In the genomic region with DNA sequence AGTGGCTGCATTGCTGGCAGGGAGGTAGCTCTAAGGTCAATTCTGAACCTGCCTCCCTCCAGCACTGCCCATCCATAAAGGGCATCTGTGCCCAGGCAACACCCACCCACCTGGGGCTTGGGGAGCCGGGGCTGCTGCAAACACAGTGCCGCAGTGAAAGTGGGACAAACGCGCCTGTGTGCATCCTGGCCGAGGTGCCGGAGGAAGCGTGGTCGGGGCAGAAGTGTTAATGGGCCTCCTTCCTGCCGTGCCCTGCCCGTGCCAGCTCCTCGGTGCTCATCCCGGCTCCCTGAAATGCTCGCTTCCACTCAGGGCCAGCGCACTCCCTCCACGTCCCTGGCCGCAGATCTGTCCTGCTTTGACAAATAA, we compare ENCODE assay signal across 13 cellular contexts. TPM values are rescaled to one million over a fixed set of nuclear protein-coding genes. Genes with fewer than 3 reads are reported as not detected.
DNase-seq lines count a peak whose midpoint lies in the region; ATAC-seq and TF ChIP-seq lines count a peak whose summit lies in the region.
"Had no signal": no experiment of that assay in that cellular context is flagged by ENCODE, and none has a peak within 500 bp of the region (broad histone marks: within the 10 kb centered on the region; RNA-seq: fewer than 3 reads in every experiment).

No MANE protein-coding gene starts in this region.

- H3K56ac ChIP-seq in H9 (ENCODE audit: insufficient read length, low read depth, low read length), result no peak overlapping the region

- no peak overlapping the region for H2BK120ac ChIP-seq in H9 (ENCODE audit: low read depth, low read length, poor library complexity, severe bottlenecking)

- no peak overlapping the region for H4K8ac ChIP-seq in H9 (replicated peaks; ENCODE audit: insufficient read length, low read depth, low read length)

- no peaks in the 10 kb centered on the region for H4K20me1 ChIP-seq in H9 (ENCODE audit: control insufficient read depth, insufficient read depth, insufficient read length)

- H3K4me2 ChIP-seq in H9 (ENCODE audit: insufficient read depth, insufficient read length, low read length), result no peak overlapping the region

- H3T11ph ChIP-seq in H9 (ENCODE audit: low read length), result no peak overlapping the region

- H3K79me2 ChIP-seq in H9 (ENCODE audit: insufficient read depth, low read length), result no peaks in the 10 kb centered on the region

- H2BK12ac ChIP-seq in H9 (ENCODE audit: insufficient read length, low read depth, low read length), result no peak overlapping the region

- no peak overlapping the region for H3K23ac ChIP-seq in H9 (ENCODE audit: insufficient read length, low read depth, low read length)

- no peaks in the 10 kb centered on the region for H3K27me3 Mint-ChIP-seq in CD4-positive, CD25-positive, alpha-beta regulatory T cell
- peaks cover 2% of the 10 kb centered on the region for H3K27me3 Mint-ChIP-seq in H9 (ENCODE audit: low read depth)
- H3K27me3 Mint-ChIP-seq in activated naive CD8-positive, alpha-beta T cell treated with anti-CD3 and anti-CD28 coated beads for 36 hours, result no peaks in the 10 kb centered on the region
- no peaks in the 10 kb centered on the region for H3K27me3 Mint-ChIP-seq in natural killer cell treated with Interleukin-12 subunit alpha and Interleukin-12 subunit beta and Interleukin-15 and Interleukin-18, amount 100 ng/mL, for 72 hours

- TF ChIP-seq CTCF in H9 (conservative IDR thresholded peaks at IDR 0.05) (no peak), foreskin fibroblast (IDR thresholded peaks at IDR 0.05; ENCODE audit: low read depth, low read length) (no peak)

- no peak for ATAC-seq in CD4-positive, CD25-positive, alpha-beta regulatory T cell (ENCODE audit: low read depth in 2 of 2)
- peak in 1 of 2 donors; percentile 7 for ATAC-seq in natural killer cell treated with Interleukin-12 subunit alpha and Interleukin-12 subunit beta and Interleukin-15 and Interleukin-18, amount 100 ng/mL, for 72 hours
- no peak for ATAC-seq in HG03378 (IDR thresholded peaks at IDR 0.05; ENCODE audit: unreplicated experiment)
- ATAC-seq: gastroesophageal sphincter had no signal

- peaks cover 83% of the 10 kb centered on the region for H3K4me1 ChIP-seq in CD4-positive, CD25-positive, alpha-beta regulatory T cell (ENCODE audit: control insufficient read depth, insufficient read depth, low read length, poor library complexity, severe bottlenecking)
- no peaks in the 10 kb centered on the region for H3K4me1 ChIP-seq in H9 (ENCODE audit: insufficient read depth, low read length)

- H3K4me3 Mint-ChIP-seq in CD4-positive, CD25-positive, alpha-beta regulatory T cell, result peak overlapping the region in 3 of 4 donors; percentile 16 to 93 (median 29)
- no peak overlapping the region for H3K4me3 Mint-ChIP-seq in H9
- H3K4me3 Mint-ChIP-seq in activated naive CD8-positive, alpha-beta T cell treated with anti-CD3 and anti-CD28 coated beads for 36 hours, result peak overlapping the region; percentile 36
- peak overlapping the region; percentile 12 for H3K4me3 Mint-ChIP-seq in natural killer cell treated with Interleukin-12 subunit alpha and Interleukin-12 subunit beta and Interleukin-15 and Interleukin-18, amount 100 ng/mL, for 72 hours

- no peaks in the 10 kb centered on the region for H3K23me2 ChIP-seq in H9 (ENCODE audit: insufficient read length, low read depth, low read length, poor library complexity, severe bottlenecking)

- H3K9ac ChIP-seq in H9 (ENCODE audit: extremely low read depth, insufficient read length, low read length), result no peak overlapping the region

- peak overlapping the region; percentile 56 for H3K27ac ChIP-seq in CD4-positive, CD25-positive, alpha-beta regulatory T cell (ENCODE audit: insufficient read depth, low read length, poor library complexity, severe bottlenecking)
- H3K27ac ChIP-seq in H9 (ENCODE audit: insufficient read length, low read depth, low read length), result no peak overlapping the region

- no peak overlapping the region for H3K4ac ChIP-seq in H9 (ENCODE audit: low read depth, low read length)

- H3K14ac ChIP-seq in H9 (ENCODE audit: insufficient read depth, low read length), result no peak overlapping the region

- H4K91ac ChIP-seq in H9 (ENCODE audit: insufficient read length, low read depth, low read length), result no peak overlapping the region

- no peak overlapping the region for H2AK5ac ChIP-seq in H9 (ENCODE audit: insufficient read length, low read length)

- peaks cover 4% of the 10 kb centered on the region for H3K36me3 Mint-ChIP-seq in CD4-positive, CD25-positive, alpha-beta regulatory T cell
- no peaks in the 10 kb centered on the region for H3K36me3 Mint-ChIP-seq in H9 (ENCODE audit: insufficient read depth in 1 of 3, low read depth in 3 of 3)
- H3K36me3 Mint-ChIP-seq in activated naive CD8-positive, alpha-beta T cell treated with anti-CD3 and anti-CD28 coated beads for 36 hours, result peaks cover 11% of the 10 kb centered on the region
- H3K36me3 Mint-ChIP-seq in natural killer cell treated with Interleukin-12 subunit alpha and Interleukin-12 subunit beta and Interleukin-15 and Interleukin-18, amount 100 ng/mL, for 72 hours, result no peaks in the 10 kb centered on the region

- H2BK15ac ChIP-seq in H9 (ENCODE audit: low read depth, low read length), result no peak overlapping the region

- no peak for DNase-seq in CD4-positive, CD25-positive, alpha-beta regulatory T cell
- DNase-seq in H9 (peak; percentile 30), foreskin fibroblast (no peak), NCI-H146 (lab: John Stamatoyannopoulos, UW) (no peak)
- DNase-seq in activated naive CD8-positive, alpha-beta T cell treated with anti-CD3 and anti-CD28 coated beads for 36 hours, result peak; percentile 45
- DNase-seq in natural killer cell treated with Interleukin-12 subunit alpha and Interleukin-12 subunit beta and Interleukin-15 and Interleukin-18, amount 100 ng/mL, for 72 hours (ENCODE audit: low spot score), result no peak
- DNase-seq: Calu3, NCI-H1436 treated with DMSO at 0.1 percent for 48 hours, NCI-H524, retina, T-helper 9 cell had no signal

- peak overlapping the region; percentile 93 to 99 (median 97) for H3K27ac Mint-ChIP-seq in CD4-positive, CD25-positive, alpha-beta regulatory T cell
- H3K27ac Mint-ChIP-seq in H9, result no peak overlapping the region
- peak overlapping the region; percentile 55 for H3K27ac Mint-ChIP-seq in activated naive CD8-positive, alpha-beta T cell treated with anti-CD3 and anti-CD28 coated beads for 36 hours
- H3K27ac Mint-ChIP-seq in natural killer cell treated with Interleukin-12 subunit alpha and Interleukin-12 subunit beta and Interleukin-15 and Interleukin-18, amount 100 ng/mL, for 72 hours, result peak overlapping the region in 1 of 2 donors; percentile 29

- no peak overlapping the region for H2AFZ ChIP-seq in H9 (ENCODE audit: low read length)

- no CpG with 5 or more reads among the region's 16 CpGs for WGBS in H9 (ENCODE audit: extremely low coverage, insufficient read length, low lambda C conversion rate)

- H2BK20ac ChIP-seq in H9 (ENCODE audit: low read depth, low read length, poor library complexity, severe bottlenecking), result no peak overlapping the region

- H3K4me1 Mint-ChIP-seq in CD4-positive, CD25-positive, alpha-beta regulatory T cell, result peaks cover 16 to 80% (median 49%) of the 10 kb centered on the region in 4 donors
- H3K4me1 Mint-ChIP-seq in H9, result peaks cover 38 to 40% of the 10 kb centered on the region in 2 experiments
- H3K4me1 Mint-ChIP-seq in activated naive CD8-positive, alpha-beta T cell treated with anti-CD3 and anti-CD28 coated beads for 36 hours, result peaks cover 72% of the 10 kb centered on the region
- H3K4me1 Mint-ChIP-seq in natural killer cell treated with Interleukin-12 subunit alpha and Interleukin-12 subunit beta and Interleukin-15 and Interleukin-18, amount 100 ng/mL, for 72 hours (ENCODE audit: low read depth in 2 of 2), result peaks cover 54 to 55% of the 10 kb centered on the region in 2 donors

- H3K79me1 ChIP-seq in H9 (ENCODE audit: insufficient read depth, low read depth, low read length, poor library complexity, severe bottlenecking), result no peaks in the 10 kb centered on the region

- no peak overlapping the region for H3K4me3 ChIP-seq in CD4-positive, CD25-positive, alpha-beta regulatory T cell (ENCODE audit: low read depth, low read length)
- no peak overlapping the region for H3K4me3 ChIP-seq in foreskin fibroblast (ENCODE audit: low read depth in 1 of 2, low read length in 2 of 2)
- H3K4me3 ChIP-seq: gastroesophageal sphincter had no signal

- H3K18ac ChIP-seq in H9 (ENCODE audit: insufficient read length, low read depth, low read length), result no peak overlapping the region

- H3K9me3 ChIP-seq in CD4-positive, CD25-positive, alpha-beta regulatory T cell (ENCODE audit: control insufficient read depth in 2 of 2, low read length in 2 of 2), result no peaks in the 10 kb centered on the region
- H3K9me3 ChIP-seq in H9 (ENCODE audit: control insufficient read depth, low read depth, low read length), result peaks cover 13% of the 10 kb centered on the region

- no peaks in the 10 kb centered on the region for H3K27me3 ChIP-seq in CD4-positive, CD25-positive, alpha-beta regulatory T cell (ENCODE audit: control insufficient read depth, insufficient read depth, low read length)
- no peaks in the 10 kb centered on the region for H3K27me3 ChIP-seq in H9 (ENCODE audit: insufficient read depth, low read length)
- H3K27me3 ChIP-seq: gastroesophageal sphincter had no signal

- no peak overlapping the region for H4K5ac ChIP-seq in H9 (ENCODE audit: insufficient read length, low read depth, low read length)

- H3K36me3 ChIP-seq in CD4-positive, CD25-positive, alpha-beta regulatory T cell (ENCODE audit: control insufficient read depth, insufficient read depth, low read length), result no peaks in the 10 kb centered on the region
- H3K36me3 ChIP-seq: gastroesophageal sphincter had no signal

- no peak overlapping the region for H2BK5ac ChIP-seq in H9 (ENCODE audit: insufficient read length, low read length)

- H3K9me3 Mint-ChIP-seq in CD4-positive, CD25-positive, alpha-beta regulatory T cell, result peaks cover 0 to 3% (median 0%) of the 10 kb centered on the region in 7 donors
- no peaks in the 10 kb centered on the region for H3K9me3 Mint-ChIP-seq in H9
- H3K9me3 Mint-ChIP-seq in activated naive CD8-positive, alpha-beta T cell treated with anti-CD3 and anti-CD28 coated beads for 36 hours, result peaks cover 10% of the 10 kb centered on the region
- H3K9me3 Mint-ChIP-seq in natural killer cell treated with Interleukin-12 subunit alpha and Interleukin-12 subunit beta and Interleukin-15 and Interleukin-18, amount 100 ng/mL, for 72 hours, result no peaks in the 10 kb centered on the region

RNA-seq across cellular contexts. Expression of a gene that starts 55.7 kb away (rescaled TPM):
- total RNA-seq in CD4-positive, CD25-positive, alpha-beta regulatory T cell, result 874 TPM
- 100 to 1,000 TPM; 119 to 155 (median 128) TPM for polyA plus RNA-seq in CD4-positive, CD25-positive, alpha-beta regulatory T cell
- total RNA-seq in H9 (2021), result 105 and 110 TPM in 2 replicates
- total RNA-seq in activated naive CD8-positive, alpha-beta T cell treated with anti-CD3 and anti-CD28 coated beads for 36 hours, result 10 to 100 TPM; 58.2 to 58.4 TPM
- total RNA-seq in natural killer cell treated with Interleukin-12 subunit alpha and Interleukin-12 subunit beta and Interleukin-15 and Interleukin-18, amount 100 ng/mL, for 72 hours, result 10 to 100 TPM; 22.3 to 24.7 TPM

Comparison
In these comparisons a context has a peak if more than half of its experiments do, and no peak if none do; other contexts are left out.
1. DNase-seq: peak in H9 (single experiment) and activated naive CD8-positive, alpha-beta T cell treated with anti-CD3 and anti-CD28 coated beads for 36 hours (single experiment); none in CD4-positive, CD25-positive, alpha-beta regulatory T cell (0 of 3), natural killer cell treated with Interleukin-12 subunit alpha and Interleukin-12 subunit beta and Interleukin-15 and Interleukin-18, amount 100 ng/mL, for 72 hours (single experiment), foreskin fibroblast (0 of 2) and NCI-H146 (single experiment).
2. H3K27ac Mint-ChIP-seq: peak in CD4-positive, CD25-positive, alpha-beta regulatory T cell (3 of 3) and activated naive CD8-positive, alpha-beta T cell treated with anti-CD3 and anti-CD28 coated beads for 36 hours (single experiment); none in H9 (0 of 3).
3. H3K4me3 Mint-ChIP-seq: peak in CD4-positive, CD25-positive, alpha-beta regulatory T cell (3 of 4), activated naive CD8-positive, alpha-beta T cell treated with anti-CD3 and anti-CD28 coated beads for 36 hours (single experiment) and natural killer cell treated with Interleukin-12 subunit alpha and Interleukin-12 subunit beta and Interleukin-15 and Interleukin-18, amount 100 ng/mL, for 72 hours (single experiment); none in H9 (0 of 2).